Comparison of ENCODE assay signal across 21 cellular contexts in the genomic region with DNA sequence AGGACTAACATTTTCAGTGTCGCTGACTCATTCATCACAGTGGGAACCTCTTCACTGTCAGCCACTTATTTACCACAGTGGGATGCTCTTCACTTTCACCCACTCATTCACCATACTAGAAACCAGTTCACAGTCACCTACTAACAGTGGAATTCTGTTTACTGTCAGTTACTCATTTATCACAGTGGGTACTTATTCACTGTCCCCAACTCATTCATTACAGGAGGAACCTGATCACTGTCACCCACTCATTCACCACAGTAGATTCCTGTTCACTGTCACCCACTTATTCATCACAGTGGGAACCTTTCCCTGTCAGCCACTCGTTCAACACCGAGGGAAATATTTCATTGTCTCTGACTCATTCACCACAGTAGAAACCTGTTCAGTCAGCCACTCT.
"Had no signal": no experiment of that assay in that cellular context is flagged by ENCODE, and none has a peak within 500 bp of the region (broad histone marks: within the 10 kb centered on the region; RNA-seq: fewer than 3 reads in every experiment).

No MANE protein-coding gene starts in this region.

- H3K27ac ChIP-seq: epithelial cell of prostate, esophagus muscularis mucosa, gastroesophageal sphincter, left ventricle myocardium inferior, lower lobe of right lung, neural progenitor cell, ovary, right atrium auricular region, sigmoid colon, skin epidermis had no signal

- H3K27ac Mint-ChIP-seq: immature natural killer cell, neural progenitor cell had no signal

- H3K27me3 ChIP-seq: neural progenitor cell, ovary, right atrium auricular region, sigmoid colon had no signal

- H3K4me3 ChIP-seq: esophagus muscularis mucosa, gastroesophageal sphincter, left ventricle myocardium inferior, lower lobe of right lung, neural progenitor cell, ovary, right atrium auricular region, sigmoid colon, skin epidermis had no signal

- ATAC-seq: gastroesophageal sphincter, left cardiac atrium, lower lobe of right lung had no signal

- DNase-seq: effector memory CD4-positive, alpha-beta T cell; glutamatergic neuron; immature natural killer cell; left cardiac atrium; left ventricle myocardium inferior; lower lobe of right lung; mesenchymal stem cell; midbrain; nucleus accumbens; ovary; sigmoid colon; stimulated activated CD4-positive, alpha-beta T cell treated with anti-CD3 and anti-CD28 coated beads, Interleukin-2, amount 100 ng/mL, for 24 hours; stimulated activated naive CD4-positive, alpha-beta T cell treated with Interleukin-2 at 50 U/mL for 16 hours; trophoblast cell had no signal

- H2AFZ ChIP-seq: neural progenitor cell had no signal

- H3K4me1 Mint-ChIP-seq: neural progenitor cell had no signal

- H3K4me1 ChIP-seq: esophagus muscularis mucosa, gastroesophageal sphincter, left ventricle myocardium inferior, lower lobe of right lung, neural progenitor cell, right atrium auricular region, sigmoid colon had no signal

- H3K4me3 Mint-ChIP-seq: immature natural killer cell; natural killer cell treated with Interleukin-12 subunit alpha and Interleukin-12 subunit beta and Interleukin-15 and Interleukin-18, amount 100 ng/mL, for 72 hours; neural progenitor cell had no signal

- H3K9me3 ChIP-seq: gastroesophageal sphincter, ovary had no signal

- H3K9ac ChIP-seq: neural progenitor cell had no signal

- H3K36me3 ChIP-seq: esophagus muscularis mucosa, gastroesophageal sphincter, left ventricle myocardium inferior, lower lobe of right lung, neural progenitor cell, ovary, right atrium auricular region, sigmoid colon had no signal

- H3K4me2 ChIP-seq: neural progenitor cell had no signal
